ENCODE assay signal across 1 cellular context in genomic region chr14:51621654-51622053, GRCh38.
TF ChIP-seq lines count a peak whose summit lies in the region.

No MANE protein-coding gene starts in this region.

TF ChIP-seq in GM12878, 131 proteins besides CTCF, POLR2A, EP300 and RAD21 (continued from another document):
- no peak for TF ChIP-seq NFXL1 (IDR thresholded peaks at IDR 0.05; ENCODE audit: borderline replicate concordance)
- TF ChIP-seq JUNB (IDR thresholded peaks at IDR 0.05) = peak; percentile 45; the same call in 1 of the 2 replicates
- TF ChIP-seq ESRRA (IDR thresholded peaks at IDR 0.05; ENCODE audit: low read length) = no peak
- no peak for TF ChIP-seq IKZF1 (conservative IDR thresholded peaks at IDR 0.05)
- no peak for TF ChIP-seq PML (IDR thresholded peaks at IDR 0.05; ENCODE audit: low read length)
- no peak for TF ChIP-seq ZNF274 (IDR thresholded peaks at IDR 0.05; ENCODE audit: insufficient read depth, insufficient read length)
- no peak for TF ChIP-seq MAX (IDR thresholded peaks at IDR 0.05; ENCODE audit: low read depth, low read length)
- no peak for TF ChIP-seq BRCA1 (IDR thresholded peaks at IDR 0.05; ENCODE audit: low read depth, low read length)
- TF ChIP-seq GABPA (IDR thresholded peaks at IDR 0.05; ENCODE audit: low read depth) = no peak
- TF ChIP-seq TAF1 (IDR thresholded peaks at IDR 0.05; ENCODE audit: borderline replicate concordance, low read depth, low read length) = no peak
- no peak for TF ChIP-seq WRNIP1 (IDR thresholded peaks at IDR 0.05; ENCODE audit: borderline replicate concordance, low read depth, low read length)
- TF ChIP-seq SP1 (IDR thresholded peaks at IDR 0.05; ENCODE audit: low read depth, low read length) = no peak
- peak; percentile 56; the same call in 1 of the 2 replicates for TF ChIP-seq CBFB (IDR thresholded peaks at IDR 0.05; ENCODE audit: low read depth)
- no peak for TF ChIP-seq NR2C2 (IDR thresholded peaks at IDR 0.05; ENCODE audit: borderline replicate concordance, control insufficient read depth, insufficient read length, low read depth)
- TF ChIP-seq ZBTB40 (IDR thresholded peaks at IDR 0.05; ENCODE audit: borderline replicate concordance) = no peak
- TF ChIP-seq TCF12 (IDR thresholded peaks at IDR 0.05; ENCODE audit: low read depth, low read length) = 0 out of 2 replicates have a peak, but pooled peaks have one; percentile 12
- TF ChIP-seq YY1 (IDR thresholded peaks at IDR 0.05; ENCODE audit: low read depth, low read length) = no peak
- no peak for TF ChIP-seq E4F1 (IDR thresholded peaks at IDR 0.05; ENCODE audit: borderline replicate concordance, partially characterized antibody)
- TF ChIP-seq ATF3 (IDR thresholded peaks at IDR 0.05; ENCODE audit: borderline replicate concordance, extremely low read depth, low read depth, low read length) = no peak
- no peak for TF ChIP-seq SIN3A (IDR thresholded peaks at IDR 0.05; ENCODE audit: low read depth, low read length)
- TF ChIP-seq MXI1 (IDR thresholded peaks at IDR 0.05; ENCODE audit: low read depth, low read length) = no peak
- TF ChIP-seq MTA3 (IDR thresholded peaks at IDR 0.05; ENCODE audit: borderline replicate concordance, low read length) = no peak
- no peak for TF ChIP-seq RCOR1 (conservative IDR thresholded peaks at IDR 0.05; ENCODE audit: low read depth, low read length)
- TF ChIP-seq EGR1 (IDR thresholded peaks at IDR 0.05; ENCODE audit: borderline replicate concordance in 1 of 2, low read depth in 2 of 2, low read length in 2 of 2) = no peak
- no peak for TF ChIP-seq STAT1 (conservative IDR thresholded peaks at IDR 0.05)
- peak; percentile 58; the same call in 1 of the 2 replicates for TF ChIP-seq EED (IDR thresholded peaks at IDR 0.05; ENCODE audit: low read depth)
TF ChIP-seq in GM12878: peak in this region for 8.
